ENCODE assay signal across 13 cellular contexts in the genomic region with DNA sequence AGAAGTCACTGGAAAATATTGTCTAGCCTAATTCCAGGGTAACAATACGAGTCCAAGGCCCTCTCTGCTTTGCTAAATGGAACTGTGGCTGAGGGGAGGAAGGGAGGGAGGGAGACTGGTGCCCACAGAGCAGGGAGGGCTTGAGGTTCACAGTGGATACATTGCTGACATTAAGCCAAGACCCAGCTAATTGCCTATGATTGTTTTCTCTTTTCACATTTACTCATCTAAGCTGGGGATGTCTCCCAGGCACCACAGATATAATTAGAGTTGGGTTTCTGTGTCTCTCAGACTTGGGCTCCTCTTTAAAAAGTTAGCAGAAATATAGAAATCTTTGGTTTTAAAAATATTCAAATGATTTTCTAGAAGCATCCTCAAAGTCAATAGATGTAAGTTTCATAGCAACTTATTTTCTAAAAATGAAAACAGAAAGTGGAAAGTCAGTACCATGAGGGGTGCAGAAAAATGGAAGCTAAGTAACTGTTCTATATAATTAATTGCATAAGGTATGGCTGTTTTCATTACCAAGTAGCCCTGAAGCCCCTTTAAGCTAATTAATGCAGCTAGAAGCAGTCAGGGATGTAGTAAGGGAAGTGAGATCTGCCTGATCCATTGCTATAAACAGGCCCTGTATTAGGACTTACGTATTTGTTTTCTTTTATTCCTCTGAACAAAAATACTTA.
DNase-seq lines count a peak whose midpoint lies in the region; ATAC-seq and TF ChIP-seq lines count a peak whose summit lies in the region.
"Had no signal": no experiment of that assay in that cellular context is flagged by ENCODE, and none has a peak within 500 bp of the region (broad histone marks: within the 10 kb centered on the region; RNA-seq: fewer than 3 reads in every experiment).

No MANE protein-coding gene starts in this region.

- H2BK20ac ChIP-seq in H9 (ENCODE audit: low read depth, low read length, poor library complexity, severe bottlenecking), result no peak overlapping the region

- no peak for TF ChIP-seq CTCF in H9 (conservative IDR thresholded peaks at IDR 0.05)

- no peaks in the 10 kb centered on the region for H3K23me2 ChIP-seq in H9 (ENCODE audit: insufficient read length, low read depth, low read length, poor library complexity, severe bottlenecking)

- no peak overlapping the region for H3K9ac ChIP-seq in H9 (ENCODE audit: extremely low read depth, insufficient read length, low read length)

- no peaks in the 10 kb centered on the region for H3K4me1 ChIP-seq in H9 (ENCODE audit: insufficient read depth, low read length)
- H3K4me1 ChIP-seq: right atrium auricular region had no signal

- H2BK15ac ChIP-seq in H9 (ENCODE audit: low read depth, low read length), result no peak overlapping the region

- H4K5ac ChIP-seq in H9 (ENCODE audit: insufficient read length, low read depth, low read length), result no peak overlapping the region

- no peak overlapping the region for H4K91ac ChIP-seq in H9 (ENCODE audit: insufficient read length, low read depth, low read length)

- H3K9me3 Mint-ChIP-seq in H9, result no peaks in the 10 kb centered on the region; a peak in 2 of 5 replicates

- no peak overlapping the region for H3K14ac ChIP-seq in H9 (ENCODE audit: insufficient read depth, low read length)

- no peaks in the 10 kb centered on the region for H3K9me3 ChIP-seq in H9 (ENCODE audit: control insufficient read depth, low read depth, low read length)
- H3K9me3 ChIP-seq: right atrium auricular region had no signal

- no peaks in the 10 kb centered on the region for H3K27me3 ChIP-seq in H9 (ENCODE audit: insufficient read depth, low read length)
- H3K27me3 ChIP-seq: right atrium auricular region had no signal

- H3T11ph ChIP-seq in H9 (ENCODE audit: low read length), result no peak overlapping the region

- no peaks in the 10 kb centered on the region for H4K20me1 ChIP-seq in H9 (ENCODE audit: control insufficient read depth, insufficient read depth, insufficient read length)

- H3K27ac Mint-ChIP-seq in H9, result no peak overlapping the region

- H3K27me3 Mint-ChIP-seq in H9 (ENCODE audit: low read depth), result peaks cover 2% of the 10 kb centered on the region; the same call in 1 of the 2 replicates

- H3K23ac ChIP-seq in H9 (ENCODE audit: insufficient read length, low read depth, low read length), result no peak overlapping the region

- no peaks in the 10 kb centered on the region; a peak in 1 of 7 replicates for H3K36me3 Mint-ChIP-seq in H9 (ENCODE audit: insufficient read depth in 1 of 3, low read depth in 3 of 3)

- no peak overlapping the region for H2BK12ac ChIP-seq in H9 (ENCODE audit: insufficient read length, low read depth, low read length)

- DNase-seq in H9, result no peak
- no peak for DNase-seq in D341Med (ENCODE audit: low spot score)
- DNase-seq in activated T-cell treated with anti-CD3 and anti-CD28 coated beads for 4 hours, result no peak
- DNase-seq in activated gamma-delta T cell treated with Interleukin-2 at 50 U/mL for 16 hours, result no peak
- DNase-seq: activated T-cell treated with anti-CD3 and anti-CD28 coated beads, Interleukin-2, amount 50 U/mL, for 48 hours; AML-193; midbrain; NCI-H1436 treated with DMSO at 0.1 percent for 48 hours had no signal

- no peak overlapping the region for H2AK5ac ChIP-seq in H9 (ENCODE audit: insufficient read length, low read length)

- no peak overlapping the region for H3K4me2 ChIP-seq in H9 (ENCODE audit: insufficient read depth, insufficient read length, low read length)

- H3K27ac ChIP-seq in H9 (ENCODE audit: insufficient read length, low read depth, low read length), result no peak overlapping the region
- H3K27ac ChIP-seq: right atrium auricular region had no signal

- H3K4ac ChIP-seq in H9 (ENCODE audit: low read depth, low read length), result no peak overlapping the region

- peaks cover 12 to 17% of the 10 kb centered on the region in 2 experiments for H3K4me1 Mint-ChIP-seq in H9

- H3K4me3 Mint-ChIP-seq in H9, result no peak overlapping the region

- no peak overlapping the region for H2AFZ ChIP-seq in H9 (ENCODE audit: low read length)

- H2BK120ac ChIP-seq in H9 (ENCODE audit: low read depth, low read length, poor library complexity, severe bottlenecking), result no peak overlapping the region

- H3K79me2 ChIP-seq in H9 (ENCODE audit: insufficient read depth, low read length), result no peaks in the 10 kb centered on the region

- WGBS in H9 (ENCODE audit: extremely low coverage, insufficient read length, low lambda C conversion rate), result no CpG with 5 or more reads among the region's 2 CpGs

- no peak overlapping the region for H4K8ac ChIP-seq in H9 (replicated peaks; ENCODE audit: insufficient read length, low read depth, low read length)

- H2BK5ac ChIP-seq in H9 (ENCODE audit: insufficient read length, low read length), result no peak overlapping the region

- ATAC-seq in GM18499 (IDR thresholded peaks at IDR 0.05; ENCODE audit: insufficient read depth, unreplicated experiment), result peak; percentile 70
- ATAC-seq in GM19467 (IDR thresholded peaks at IDR 0.05; ENCODE audit: unreplicated experiment), result peak; percentile 51
- peak; percentile 51 for ATAC-seq in HG02885 (IDR thresholded peaks at IDR 0.05; ENCODE audit: poor library complexity, unreplicated experiment)
- ATAC-seq in HG03558 (IDR thresholded peaks at IDR 0.05; ENCODE audit: extremely low read depth, unreplicated experiment), result peak; percentile 35

- H3K56ac ChIP-seq in H9 (ENCODE audit: insufficient read length, low read depth, low read length), result no peak overlapping the region

- H3K18ac ChIP-seq in H9 (ENCODE audit: insufficient read length, low read depth, low read length), result no peak overlapping the region

- no peaks in the 10 kb centered on the region for H3K79me1 ChIP-seq in H9 (ENCODE audit: insufficient read depth, low read depth, low read length, poor library complexity, severe bottlenecking)
